8 cellular contexts compared by ENCODE assay signal in genomic region chr1:204363335-204364114, GRCh38. TPM values are rescaled to one million over a fixed set of nuclear protein-coding genes. Genes with fewer than 3 reads are reported as not detected.
DNase-seq lines count a peak whose midpoint lies in the region; ATAC-seq, FAIRE-seq and TF ChIP-seq lines count a peak whose summit lies in the region.

No MANE protein-coding gene starts in this region.

- H3K9me3 ChIP-seq in CD4-positive, alpha-beta T cell (ENCODE audit: control insufficient read depth, low read length): no peaks in the 10 kb centered on the region
- no peaks in the 10 kb centered on the region for H3K9me3 ChIP-seq in astrocyte (ENCODE audit: insufficient read depth, low read depth, low read length)
- H3K9me3 ChIP-seq in vagina: no peaks in the 10 kb centered on the region

- H3K4me1 ChIP-seq in astrocyte (ENCODE audit: insufficient read depth, low read length) (peaks cover 17% of the 10 kb centered on the region), vagina (peaks cover 22% of the 10 kb centered on the region)

- H3K27me3 ChIP-seq in CD4-positive, alpha-beta T cell (ENCODE audit: control insufficient read depth, insufficient read depth, low read length): no peaks in the 10 kb centered on the region
- H3K27me3 ChIP-seq in H7 (ENCODE audit: control insufficient read depth, insufficient read depth, low read length): peaks cover 9% of the 10 kb centered on the region
- peaks cover 28% of the 10 kb centered on the region for H3K27me3 ChIP-seq in astrocyte (ENCODE audit: insufficient read depth, low read length)
- no peaks in the 10 kb centered on the region for H3K27me3 ChIP-seq in vagina

- peak overlapping the region; percentile 21; the same call in 1 of the 2 replicates for H3K4me3 ChIP-seq in H7 (ENCODE audit: insufficient read depth, low read depth, low read length)
- peak overlapping the region; percentile 48 for H3K4me3 ChIP-seq in astrocyte (ENCODE audit: insufficient read depth, low read depth, low read length)
- H3K4me3 ChIP-seq in vagina: peak overlapping the region; percentile 38 to 49

- CTCF ChIA-PET in CD4-positive, alpha-beta T cell (lab: Charles Lee): interaction anchor here (0.8 to 2.8 kb wide), 9 partner anchors 9 to 505 kb away, joined by 3 to 14 read pairs (median 4); no protein-coding TSS in a partner anchor

- H2AFZ ChIP-seq in astrocyte (ENCODE audit: low read depth, low read length): peak overlapping the region; percentile 92

- no peak for FAIRE-seq in astrocyte (lab: Jason Lieb, UNC)

- peaks cover 9% of the 10 kb centered on the region for H3K27me3 Mint-ChIP-seq in CD4-positive, alpha-beta T cell
- peaks cover 46% of the 10 kb centered on the region for H3K27me3 Mint-ChIP-seq in astrocyte (ENCODE audit: low read depth, unreplicated experiment)

- POLR2A ChIA-PET in CD4-positive, alpha-beta T cell (lab: Charles Lee): interaction anchor here (0.7 to 2.1 kb wide), 3 partner anchors 31 to 201 kb away, joined by 3 to 7 read pairs (median 3); no protein-coding TSS in a partner anchor

- H3K4me3 Mint-ChIP-seq in CD4-positive, alpha-beta T cell: peak overlapping the region; percentile 26
- H3K4me3 Mint-ChIP-seq in astrocyte (ENCODE audit: unreplicated experiment): peak overlapping the region; percentile 9

- H3K27ac ChIP-seq in CD4-positive, alpha-beta T cell (ENCODE audit: low read depth, low read length): no peak overlapping the region
- H3K27ac ChIP-seq in astrocyte (ENCODE audit: low read depth, low read length) (no peak overlapping the region), vagina (peak overlapping the region; percentile 73)

- H3K9ac ChIP-seq in astrocyte (ENCODE audit: low read length): peak overlapping the region; percentile 63

- H3K9me3 Mint-ChIP-seq in CD4-positive, alpha-beta T cell: no peaks in the 10 kb centered on the region
- no peaks in the 10 kb centered on the region for H3K9me3 Mint-ChIP-seq in astrocyte (ENCODE audit: unreplicated experiment)

- H4K20me1 ChIP-seq in astrocyte (ENCODE audit: insufficient read depth, low read length): no peaks in the 10 kb centered on the region

- ATAC-seq in CD4-positive, alpha-beta T cell (ENCODE audit: poor library complexity): peak; percentile 97

- no peak for TF ChIP-seq POLR2A in vagina (IDR thresholded peaks at IDR 0.05)

- H3K27ac Mint-ChIP-seq in CD4-positive, alpha-beta T cell: no peak overlapping the region
- H3K27ac Mint-ChIP-seq in astrocyte (ENCODE audit: unreplicated experiment): no peak overlapping the region

- TF ChIP-seq CTCF in CD4-positive, alpha-beta T cell (IDR thresholded peaks at IDR 0.05): peak; percentile 96
- TF ChIP-seq CTCF in astrocyte (IDR thresholded peaks at IDR 0.05; ENCODE audit: insufficient read depth, low read depth, low read length): peak; percentile 99
- peak; percentile 94 to 99 (median 97) for TF ChIP-seq CTCF in vagina (IDR thresholded peaks at IDR 0.05)

- H3K79me2 ChIP-seq in astrocyte (ENCODE audit: insufficient read depth, low read length): no peaks in the 10 kb centered on the region

- intact Hi-C loops in CD4-positive, alpha-beta T cell (cut with DNase I, micrococcal nuclease): loop anchor here (1.0 to 10.0 kb wide), 5 partner anchors 105 to 859 kb away; partner anchors contain the start of gene SNRPE (in 2 of the 2)
- intact Hi-C loops in vagina (cut with DNase I): loop anchor here (5.0 kb wide), 3 partner anchors 101 to 201 kb away; no protein-coding TSS in a partner anchor

- H3K36me3 ChIP-seq in H7 (replicated peaks; ENCODE audit: control insufficient read depth, insufficient read depth, low read length): no peaks in the 10 kb centered on the region
- H3K36me3 ChIP-seq in astrocyte (ENCODE audit: insufficient read depth, low read length): no peaks in the 10 kb centered on the region
- H3K36me3 ChIP-seq in vagina: no peaks in the 10 kb centered on the region

- H3K36me3 Mint-ChIP-seq in CD4-positive, alpha-beta T cell (ENCODE audit: low read depth): no peaks in the 10 kb centered on the region
- H3K36me3 Mint-ChIP-seq in astrocyte (ENCODE audit: low read depth, unreplicated experiment): peaks cover 4% of the 10 kb centered on the region

- DNase-seq in CD4-positive, alpha-beta T cell: peak; percentile 56 to 72 (median 60)
- DNase-seq in H7 (peak; percentile 86), NCI-H146 treated with DMSO at 0.1 percent for 48 hours (lab: John Stamatoyannopoulos, UW; ENCODE audit: unreplicated experiment) (peak; percentile 60), T-helper 9 cell (peak; percentile 57), astrocyte (ENCODE audit: low read depth) (peak; percentile 41), hepatic stellate cell (ENCODE audit: low spot score) (peak; percentile 69), retina (peak; percentile 91), vagina (ENCODE audit: extremely low spot score in 2 of 2) (no peak)

- H3K4me2 ChIP-seq in astrocyte (ENCODE audit: low read length): peak overlapping the region; percentile 91

- H3K4me1 Mint-ChIP-seq in CD4-positive, alpha-beta T cell (ENCODE audit: low read depth): peaks cover 5% of the 10 kb centered on the region
- peaks cover 10% of the 10 kb centered on the region for H3K4me1 Mint-ChIP-seq in astrocyte (ENCODE audit: low read depth, unreplicated experiment)

RNA-seq across cellular contexts. Expression of gene PLEKHA6, which starts 3.8 kb away (rescaled TPM):
- under 1 TPM; 0.53 to 0.82 TPM for total RNA-seq in CD4-positive, alpha-beta T cell
- total RNA-seq in H7 (2014; rRNA removed; shearing (Covaris generic)): 3.0 and 5.1 TPM in 2 replicates
- 1.5 and 2.7 TPM in 2 replicates for total RNA-seq in astrocyte
- total RNA-seq in vagina: 15.0 TPM

RNA-seq across cellular contexts. Expression of gene PPP1R15B, which starts 48.1 kb away (rescaled TPM):
- 100 to 1,000 TPM; 171 to 179 TPM for total RNA-seq in CD4-positive, alpha-beta T cell
- 37.1 and 40.6 TPM in 2 replicates for total RNA-seq in H7 (2014; rRNA removed; shearing (Covaris generic))
- total RNA-seq in astrocyte (38.8 and 40.0 TPM in 2 replicates), vagina (42.0 TPM)

Comparison
In these comparisons a context has a peak if more than half of its experiments do, and no peak if none do; other contexts are left out.
1. DNase-seq: peak in CD4-positive, alpha-beta T cell (10 of 10), H7 (single experiment), NCI-H146 treated with DMSO at 0.1 percent for 48 hours (single experiment), T-helper 9 cell (single experiment), astrocyte (single experiment), hepatic stellate cell (single experiment) and retina (single experiment); none in vagina (0 of 2).
2. Peak in every context shown above with its lines, with median percentiles within 50 percentile points of each other: CTCF ChIP-seq and H3K4me3 ChIP-seq.